ENCODE assay signal across 6 cellular contexts in the genomic region with DNA sequence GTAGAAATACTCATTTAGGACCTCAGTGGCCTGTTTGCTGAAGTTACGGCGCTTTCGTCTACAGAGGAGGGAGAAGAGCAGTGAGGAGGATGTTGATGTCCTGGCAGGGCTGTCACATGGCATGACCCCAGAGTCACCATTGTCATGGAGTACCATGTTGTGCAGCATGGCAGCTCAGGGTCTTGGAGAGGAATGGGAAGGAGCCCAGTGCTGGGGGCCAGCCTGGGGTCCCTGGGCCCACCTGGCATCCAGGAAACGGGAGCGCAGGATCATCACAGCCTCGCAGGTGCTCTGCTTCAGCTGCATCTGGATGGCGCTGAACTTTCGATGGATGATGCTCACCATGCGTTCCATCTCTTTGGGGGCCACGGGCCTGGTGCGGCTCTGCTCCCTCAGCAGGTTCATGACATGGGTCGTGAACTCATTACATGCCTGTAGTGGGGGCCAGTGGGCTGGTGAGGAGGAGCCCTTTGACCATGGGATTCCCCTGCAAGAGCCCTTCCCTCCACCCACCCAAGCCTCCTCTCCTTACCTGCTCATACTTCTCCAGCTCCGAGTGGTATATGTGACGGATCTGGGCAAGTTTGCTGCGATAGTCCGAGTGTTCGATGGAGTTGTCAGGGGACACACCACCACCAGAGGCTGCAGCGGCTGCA. TPM values are rescaled to one million over a fixed set of nuclear protein-coding genes. Genes with fewer than 3 reads are reported as not detected.
DNase-seq lines count a peak whose midpoint lies in the region; ATAC-seq and TF ChIP-seq lines count a peak whose summit lies in the region.
"Not testable (repeated sequence)": the region's sequence is repeated elsewhere in the genome, so short reads cannot be mapped to it uniquely, and the experiment has no call there.

No MANE protein-coding gene starts in this region.

- H3K27ac Mint-ChIP-seq in brain, result peak overlapping the region; percentile 73 to 99 (median 99)

- H3K4me1 ChIP-seq in gastroesophageal sphincter (peaks cover 0 to 84% (median 34%) of the 10 kb centered on the region in 3 donors), neutrophil (ENCODE audit: control insufficient read depth in 1 of 2, insufficient read depth in 1 of 2, low read depth in 1 of 2, low read length in 1 of 2) (peaks cover 44 to 48% of the 10 kb centered on the region in 2 experiments), tibial artery (peaks cover 0 to 57% (median 45%) of the 10 kb centered on the region in 4 donors)

- TF ChIP-seq EP300 in gastroesophageal sphincter (IDR thresholded peaks at IDR 0.05), result not testable (repeated sequence)

- peak; percentile 26 for TF ChIP-seq POLR2A in GM18951 (IDR thresholded peaks at IDR 0.05; ENCODE audit: extremely low read depth, insufficient read depth, insufficient read length)
- not testable (repeated sequence) for TF ChIP-seq POLR2A in gastroesophageal sphincter (IDR thresholded peaks at IDR 0.05)

- H3K4me1 Mint-ChIP-seq in brain, result peaks cover 68% of the 10 kb centered on the region

- H3K9me3 Mint-ChIP-seq in brain, result not testable (repeated sequence)

- ATAC-seq in gastroesophageal sphincter, result not testable (repeated sequence)

- peak overlapping the region; percentile 87 to 96 (median 94) for H3K4me3 Mint-ChIP-seq in brain

- H3K36me3 ChIP-seq in WERI-Rb-1 (peaks cover 43% of the 10 kb centered on the region), gastroesophageal sphincter (peaks cover 0 to 35% of the 10 kb centered on the region in 2 donors), neutrophil (peaks cover 54% of the 10 kb centered on the region), tibial artery (peaks cover 12 to 32% (median 31%) of the 10 kb centered on the region in 3 donors)

- H3K27me3 ChIP-seq in WERI-Rb-1 (ENCODE audit: insufficient read depth, low read depth, severe bottlenecking); gastroesophageal sphincter; neutrophil; tibial artery: not testable (repeated sequence)

- TF ChIP-seq CTCF in WERI-Rb-1 (IDR thresholded peaks at IDR 0.05; ENCODE audit: low read depth, low read length); brain (conservative IDR thresholded peaks at IDR 0.05); gastroesophageal sphincter (IDR thresholded peaks at IDR 0.05); neutrophil (IDR thresholded peaks at IDR 0.05); tibial artery (IDR thresholded peaks at IDR 0.05): not testable (repeated sequence)

- H3K27ac ChIP-seq in WERI-Rb-1 (0 out of 2 replicates have a peak overlapping the region, but pooled peaks have one; percentile 88), gastroesophageal sphincter (peak overlapping the region; percentile 97 to 99 (median 98)), neutrophil (peak overlapping the region; percentile 95), tibial artery (peak overlapping the region; percentile 92 to 97)

- in situ Hi-C loops in GM18951 (cut with MboI; ENCODE audit: low sequenced_read_pairs, unreplicated experiment), result not testable (repeated sequence)

- H3K9me3 ChIP-seq in WERI-Rb-1 (ENCODE audit: severe bottlenecking); gastroesophageal sphincter; neutrophil; tibial artery: not testable (repeated sequence)

- intact Hi-C loops in tibial artery (cut with DNase I; ENCODE audit: low total_unique reads), result not testable (repeated sequence)

- peaks cover 12% of the 10 kb centered on the region for H3K27me3 Mint-ChIP-seq in brain

- DNase-seq in WERI-Rb-1, result not testable (repeated sequence)
- DNase-seq in tibial artery, result peak in 1 of 2 donors; percentile 60

- peaks cover 27% of the 10 kb centered on the region for H3K36me3 Mint-ChIP-seq in brain

- 70% methylated on average over 2 of the region's 18 CpGs; no CpG with 5 or more reads in 1 of the 2 donors for whole genome bisulfite sequencing in gastroesophageal sphincter (ENCODE audit: low coverage in 1 of 2), 2 donors

- not testable (repeated sequence) for H3K4me3 ChIP-seq in WERI-Rb-1 (ENCODE audit: low read depth, low read length)
- H3K4me3 ChIP-seq in gastroesophageal sphincter (peak overlapping the region in 1 of 2 donors; percentile 89), neutrophil (ENCODE audit: low read depth in 1 of 2, low read length in 1 of 2) (peak overlapping the region; percentile 81 to 97), tibial artery (peak overlapping the region; percentile 86 to 92)

RNA-seq across cellular contexts. Expression of a gene that starts 2.1 kb away (rescaled TPM):
- polyA plus RNA-seq in brain (ENCODE audit: insufficient read depth, low read depth, low replicate concordance), result 44.9 TPM
- 10 to 100 TPM; 42.9 to 70.1 (median 61.0) TPM for total RNA-seq in gastroesophageal sphincter

RNA-seq across cellular contexts. Expression of a gene that starts 3.8 kb away (rescaled TPM):
- polyA plus RNA-seq in brain (ENCODE audit: insufficient read depth, low read depth, low replicate concordance), result 2.1 TPM
- total RNA-seq in gastroesophageal sphincter, result 1 to 10 TPM; 1.4 to 2.3 (median 1.6) TPM

RNA-seq across cellular contexts. Expression of a gene that starts 4.6 kb away (rescaled TPM):
- polyA plus RNA-seq in brain (ENCODE audit: insufficient read depth, low read depth, low replicate concordance), result 7.3 TPM
- 10 to 100 TPM in 2 of 4 donors, 1 to 10 TPM in 1, under 1 TPM in 1; 0.93 to 16.3 (median 9.0) TPM for total RNA-seq in gastroesophageal sphincter

RNA-seq across cellular contexts. Expression of a gene that starts 9.6 kb away (rescaled TPM):
- 231 TPM for polyA plus RNA-seq in brain (ENCODE audit: insufficient read depth, low read depth, low replicate concordance)
- 100 to 1,000 TPM in 1 of 4 donors, 10 to 100 TPM in 3; 78.8 to 101 (median 88.0) TPM for total RNA-seq in gastroesophageal sphincter

RNA-seq across cellular contexts. Expression of a gene that starts 12.0 kb away (rescaled TPM):
- polyA plus RNA-seq in brain (ENCODE audit: insufficient read depth, low read depth, low replicate concordance), result 199 TPM
- 10 to 100 TPM; 45.6 to 70.5 (median 54.6) TPM for total RNA-seq in gastroesophageal sphincter
